Comparison of ENCODE assay signal across 32 cellular contexts in genomic region chr1:228112167-228112566, GRCh38.
"Had no signal": no experiment of that assay in that cellular context is flagged by ENCODE, and none has a peak within 500 bp of the region (broad histone marks: within the 10 kb centered on the region; RNA-seq: fewer than 3 reads in every experiment).

No MANE protein-coding gene starts in this region.

- H3K27ac ChIP-seq: ascending aorta, cardiac muscle cell, WERI-Rb-1 had no signal

- ATAC-seq: activated CD4-positive, alpha-beta T cell treated with anti-CD3 and anti-CD28 coated beads for 36 hours; activated CD4-positive, CD25-positive, alpha-beta regulatory T cell treated with anti-CD3 and anti-CD28 coated beads, Interleukin-2, amount 50 U/mL, for 24 hours; activated CD8-positive, alpha-beta memory T cell treated with anti-CD3 and anti-CD28 coated beads, Interleukin-2, amount 10 ng/mL, durations not matched to agents 7 days and 5 days; activated CD8-positive, alpha-beta T cell treated with anti-CD3 and anti-CD28 coated beads, Interleukin-2, amount 10 ng/mL, durations not matched to agents 7 days and 5 days; activated naive CD8-positive, alpha-beta T cell treated with anti-CD3 and anti-CD28 coated beads, Interleukin-2, amount 50 U/mL, for 24 hours; WTC11 had no signal

- H3K9me3 ChIP-seq: ascending aorta had no signal

- H3K4me3 ChIP-seq: ascending aorta, cardiac muscle cell had no signal

- DNase-seq: activated CD4-positive, alpha-beta memory T cell treated with anti-CD3 and anti-CD28 coated beads, Interleukin-2, amount 10 ng/mL, durations not matched to agents 7 days and 5 days; activated CD4-positive, alpha-beta T cell treated with anti-CD3 and anti-CD28 coated beads for 1 hour; activated CD4-positive, alpha-beta T cell treated with anti-CD3 and anti-CD28 coated beads for 36 hours; activated CD4-positive, alpha-beta T cell treated with anti-CD3 and anti-CD28 coated beads for 48 hours; activated CD4-positive, alpha-beta T cell treated with anti-CD3 and anti-CD28 coated beads, Interleukin-2, amount 10 ng/mL, durations not matched to agents 7 days and 5 days; activated CD4-positive, alpha-beta T cell treated with anti-CD3 and anti-CD28 coated beads, Interleukin-2, amount 50 U/mL, for 48 hours; activated CD4-positive, CD25-positive, alpha-beta regulatory T cell; activated CD8-positive, alpha-beta memory T cell treated with anti-CD3 and anti-CD28 coated beads for 24 hours; activated CD8-positive, alpha-beta memory T cell treated with anti-CD3 and anti-CD28 coated beads, Interleukin-2, amount 10 ng/mL, durations not matched to agents 7 days and 5 days; activated CD8-positive, alpha-beta memory T cell treated with anti-CD3 and anti-CD28 coated beads, Interleukin-2, amount 50 U/mL, for 48 hours; activated CD8-positive, alpha-beta T cell treated with anti-CD3 and anti-CD28 coated beads, Interleukin-2, amount 10 ng/mL, durations not matched to agents 7 days and 5 days; activated effector memory CD4-positive, alpha-beta T cell treated with Interleukin-2 at 50 U/mL for 16 hours; activated gamma-delta T cell; activated naive CD4-positive, alpha-beta T cell treated with anti-CD3 and anti-CD28 coated beads, Interleukin-2, amount 10 ng/mL, durations not matched to agents 7 days and 5 days; activated naive CD4-positive, alpha-beta T cell treated with Interleukin-2 at 50 U/mL for 16 hours; activated naive CD8-positive, alpha-beta T cell treated with anti-CD3 and anti-CD28 coated beads, Interleukin-2, amount 10 ng/mL, durations not matched to agents 7 days and 5 days; activated naive CD8-positive, alpha-beta T cell treated with anti-CD3 and anti-CD28 coated beads, Interleukin-2, amount 50 U/mL, for 24 hours; activated T-cell treated with anti-CD3 and anti-CD28 coated beads, Interleukin-2, amount 50 U/mL, for 24 hours; activated T-cell treated with anti-CD3 and anti-CD28 coated beads, Interleukin-2, amount 50 U/mL, for 48 hours; amygdala; anterior cingulate cortex; caudate nucleus; cerebellar nuclear complex; T-helper 1 cell; T-helper 2 cell; T-helper 9 cell; WERI-Rb-1 had no signal

- H3K36me3 ChIP-seq: cardiac muscle cell, WERI-Rb-1 had no signal

- H3K27me3 ChIP-seq: ascending aorta, cardiac muscle cell had no signal

- FAIRE-seq: bronchial epithelial cell had no signal
